In genomic region chr2:207869784-207870778, GRCh38 we compare ENCODE assay signal across 9 cellular contexts.
A peak's percentile ranks its signal among the peaks of the same experiment; 100 is the strongest.
DNase-seq lines count a peak whose midpoint lies in the region; ATAC-seq and TF ChIP-seq lines count a peak whose summit lies in the region.
"Had no signal": no experiment of that assay in that cellular context is flagged by ENCODE, and none has a peak within 500 bp of the region (broad histone marks: within the 10 kb centered on the region; RNA-seq: fewer than 3 reads in every experiment).

No MANE protein-coding gene starts in this region.

- no peak overlapping the region for H4K12ac ChIP-seq in trophoblast cell (ENCODE audit: low read depth, low read length)

- peak; percentile 50 for ATAC-seq in GM18870 (IDR thresholded peaks at IDR 0.05; ENCODE audit: unreplicated experiment)
- no peak for ATAC-seq in HG03025 (IDR thresholded peaks at IDR 0.05; ENCODE audit: low FRiP score, unreplicated experiment)
- no peak for ATAC-seq in activated CD4-positive, alpha-beta T cell treated with anti-CD3 and anti-CD28 coated beads for 36 hours

- H2BK12ac ChIP-seq in trophoblast cell (ENCODE audit: low read length) = no peak overlapping the region

- H3K27ac ChIP-seq in trophoblast cell (ENCODE audit: low read depth, low read length) (no peak overlapping the region), Peyer's patch (no peak overlapping the region)

- H3K23ac ChIP-seq in trophoblast cell (ENCODE audit: low read length) = no peak overlapping the region

- CTCF ChIA-PET in activated CD4-positive, alpha-beta T cell treated with anti-CD3 and anti-CD28 coated beads for 36 hours (lab: Charles Lee) = interaction anchor here (0.5 to 1.4 kb wide), 2 partner anchors 8 to 255 kb away, joined by 3 to 4 read pairs; no protein-coding TSS in a partner anchor

- H3K14ac ChIP-seq in trophoblast cell (ENCODE audit: low read length) = no peak overlapping the region

- H3K4me3 Mint-ChIP-seq in activated CD4-positive, alpha-beta T cell treated with anti-CD3 and anti-CD28 coated beads for 36 hours = no peak overlapping the region

- no peaks in the 10 kb centered on the region for H3K9me3 Mint-ChIP-seq in activated CD4-positive, alpha-beta T cell treated with anti-CD3 and anti-CD28 coated beads for 36 hours (ENCODE audit: low read depth)

- no peaks in the 10 kb centered on the region for H3K27me3 Mint-ChIP-seq in activated CD4-positive, alpha-beta T cell treated with anti-CD3 and anti-CD28 coated beads for 36 hours

- H3K4me2 ChIP-seq in trophoblast cell (ENCODE audit: low read length) = no peak overlapping the region

- no peak overlapping the region for H2BK120ac ChIP-seq in trophoblast cell (ENCODE audit: insufficient read depth, low read length, poor library complexity)

- no peak overlapping the region for H3K27ac Mint-ChIP-seq in activated CD4-positive, alpha-beta T cell treated with anti-CD3 and anti-CD28 coated beads for 36 hours

- H3K79me2 ChIP-seq in trophoblast cell (ENCODE audit: control insufficient read depth, insufficient read depth, low read length, poor library complexity) = no peaks in the 10 kb centered on the region

- H3K9ac ChIP-seq in trophoblast cell (ENCODE audit: low read length) = no peak overlapping the region

- 100% methylated on average over 1 of the region's 7 CpGs for WGBS in trophoblast cell (ENCODE audit: extremely low coverage, insufficient coverage, insufficient read length)

- H3K9me3 ChIP-seq in trophoblast cell (ENCODE audit: insufficient read depth, low read depth, low read length) = no peaks in the 10 kb centered on the region
- H3K9me3 ChIP-seq in Peyer's patch = no peaks in the 10 kb centered on the region
- H3K9me3 ChIP-seq in BE2C = no peaks in the 10 kb centered on the region

- H3K4me3 ChIP-seq in choroid plexus epithelial cell (ENCODE audit: low read depth, low read length) (no peak overlapping the region), trophoblast cell (ENCODE audit: low read depth, low read length) (no peak overlapping the region), Peyer's patch (no peak overlapping the region), BE2C (ENCODE audit: low read depth, low read length) (no peak overlapping the region)

- no peak overlapping the region for H4K91ac ChIP-seq in trophoblast cell (ENCODE audit: low read depth, low read length)

- no peak overlapping the region for H3K4ac ChIP-seq in trophoblast cell (ENCODE audit: low read depth, low read length)

- DNase-seq in HT-29 (ENCODE audit: low spot score) = peak; percentile 67
- peak; percentile 79 for DNase-seq in choroid plexus epithelial cell (ENCODE audit: low read depth)
- DNase-seq in trophoblast cell = peak; percentile 13 to 61
- no peak for DNase-seq in Peyer's patch
- DNase-seq in activated CD4-positive, alpha-beta T cell treated with anti-CD3 and anti-CD28 coated beads for 36 hours = no peak
- no peak for DNase-seq in BE2C
- DNase-seq: NCI-H187 treated with DMSO at 0.1 percent for 48 hours had no signal

- H3K79me1 ChIP-seq in trophoblast cell (ENCODE audit: low read length) = no peaks in the 10 kb centered on the region

- H3K18ac ChIP-seq in trophoblast cell (ENCODE audit: low read length) = no peak overlapping the region

- no peaks in the 10 kb centered on the region for H3K4me1 ChIP-seq in trophoblast cell (ENCODE audit: control insufficient read depth in 1 of 2, insufficient read depth in 2 of 2, low read length in 2 of 2)
- H3K4me1 ChIP-seq in Peyer's patch = no peaks in the 10 kb centered on the region
- peaks cover 4% of the 10 kb centered on the region for H3K4me1 ChIP-seq in BE2C

- H3K27me3 ChIP-seq in trophoblast cell (ENCODE audit: insufficient read depth, low read length) (no peaks in the 10 kb centered on the region), Peyer's patch (no peaks in the 10 kb centered on the region), BE2C (no peaks in the 10 kb centered on the region)

- no peaks in the 10 kb centered on the region for H3K4me1 Mint-ChIP-seq in activated CD4-positive, alpha-beta T cell treated with anti-CD3 and anti-CD28 coated beads for 36 hours

- no peak overlapping the region for H2AFZ ChIP-seq in trophoblast cell (ENCODE audit: insufficient read depth, low read length, poor library complexity)

- TF ChIP-seq CTCF in choroid plexus epithelial cell (conservative IDR thresholded peaks at IDR 0.05; ENCODE audit: low read depth, low read length) (no peak), Peyer's patch (IDR thresholded peaks at IDR 0.05) (no peak), BE2C (IDR thresholded peaks at IDR 0.05; ENCODE audit: low read depth, low read length) (no peak)

- H3K36me3 ChIP-seq in trophoblast cell (ENCODE audit: control insufficient read depth in 1 of 2, insufficient read depth in 2 of 2, low read length in 2 of 2) (no peaks in the 10 kb centered on the region), Peyer's patch (no peaks in the 10 kb centered on the region), BE2C (no peaks in the 10 kb centered on the region)

- no peaks in the 10 kb centered on the region for H3K36me3 Mint-ChIP-seq in activated CD4-positive, alpha-beta T cell treated with anti-CD3 and anti-CD28 coated beads for 36 hours (ENCODE audit: low read depth)

- H4K8ac ChIP-seq in trophoblast cell (ENCODE audit: low read depth, low read length) = no peak overlapping the region

- intact Hi-C loops in activated CD4-positive, alpha-beta T cell treated with anti-CD3 and anti-CD28 coated beads for 36 hours (cut with DNase I, micrococcal nuclease) = no loop called here

- no peak overlapping the region for H2AK5ac ChIP-seq in trophoblast cell (ENCODE audit: low read length)

- no peak overlapping the region for H2BK5ac ChIP-seq in trophoblast cell (ENCODE audit: low read depth, low read length, poor library complexity)

- POLR2A ChIA-PET in activated CD4-positive, alpha-beta T cell treated with anti-CD3 and anti-CD28 coated beads for 36 hours (lab: Charles Lee) = no interaction called here

- no peak for TF ChIP-seq POLR2A in Peyer's patch (IDR thresholded peaks at IDR 0.05)

Comparison
In these comparisons a context has a peak if more than half of its experiments do, and no peak if none do; other contexts are left out.
1. DNase-seq: peak in HT-29 (single experiment), choroid plexus epithelial cell (single experiment) and trophoblast cell (2 of 2); none in Peyer's patch (0 of 3), activated CD4-positive, alpha-beta T cell treated with anti-CD3 and anti-CD28 coated beads for 36 hours (single experiment) and BE2C (single experiment).